ENCODE assay signal across 10 cellular contexts in the genomic region with DNA sequence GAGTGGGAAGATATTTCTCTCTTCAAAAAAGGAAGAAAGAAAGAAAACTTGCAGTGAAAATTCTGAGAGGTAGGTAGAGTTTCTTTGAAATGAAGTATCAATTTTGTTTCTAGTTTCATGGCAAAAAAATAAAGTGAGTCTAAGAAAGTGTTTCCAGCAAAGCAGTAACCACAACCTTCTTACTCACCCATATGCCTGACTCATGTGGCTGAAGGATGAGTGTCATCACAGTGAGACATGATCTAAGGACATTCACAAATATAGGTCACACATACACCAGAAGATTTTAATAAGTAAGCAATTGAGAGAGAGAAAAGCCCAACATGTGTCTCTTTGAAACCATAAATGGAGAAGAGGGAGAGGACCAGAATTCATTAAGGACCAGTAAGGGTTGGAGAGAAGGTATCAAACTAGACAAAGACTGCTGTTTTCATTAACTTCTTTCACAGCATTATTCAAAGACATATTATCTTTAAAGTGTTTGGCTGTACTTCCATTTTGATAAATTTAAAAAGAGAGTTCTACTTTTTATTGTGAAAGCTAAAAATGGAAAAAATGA.
DNase-seq lines count a peak whose midpoint lies in the region; ATAC-seq and TF ChIP-seq lines count a peak whose summit lies in the region.
"Had no signal": no experiment of that assay in that cellular context is flagged by ENCODE, and none has a peak within 500 bp of the region (broad histone marks: within the 10 kb centered on the region; RNA-seq: fewer than 3 reads in every experiment).

No MANE protein-coding gene starts in this region.

- peaks cover 12% of the 10 kb centered on the region for H3K4me1 Mint-ChIP-seq in activated T-cell treated with anti-CD3 and anti-CD28 coated beads, Interleukin-2, amount 50 U/mL, for 24 hours (ENCODE audit: low read depth)
- no peaks in the 10 kb centered on the region for H3K4me1 Mint-ChIP-seq in natural killer cell
- peaks cover 0 to 10% (median 0%) of the 10 kb centered on the region in 7 donors for H3K4me1 Mint-ChIP-seq in naive thymus-derived CD4-positive, alpha-beta T cell

- H3K4me3 Mint-ChIP-seq in activated T-cell treated with anti-CD3 and anti-CD28 coated beads, Interleukin-2, amount 50 U/mL, for 24 hours, result no peak overlapping the region
- H3K4me3 Mint-ChIP-seq in natural killer cell, result no peak overlapping the region
- peak overlapping the region in 1 of 10 donors; percentile 8 for H3K4me3 Mint-ChIP-seq in naive thymus-derived CD4-positive, alpha-beta T cell

- no peak overlapping the region for H3K27ac ChIP-seq in naive thymus-derived CD4-positive, alpha-beta T cell (ENCODE audit: low read depth, low read length)
- H3K27ac ChIP-seq: C4-2B, SK-N-MC had no signal

- peak; percentile 99 for ATAC-seq in HG02938 (IDR thresholded peaks at IDR 0.05; ENCODE audit: unreplicated experiment)
- peak; percentile 97 for ATAC-seq in stimulated activated naive CD8-positive, alpha-beta T cell treated with anti-CD3 and anti-CD28 coated beads, Interleukin-15, Interleukin-2, amounts not matched to agents 100 U/mL and 50 U/mL, for 24 hours
- no peak for ATAC-seq in natural killer cell
- no peak for ATAC-seq in naive thymus-derived CD4-positive, alpha-beta T cell

- TF ChIP-seq CTCF in natural killer cell (IDR thresholded peaks at IDR 0.05), result no peak

- CTCF ChIA-PET in naive thymus-derived CD4-positive, alpha-beta T cell (lab: Charles Lee), result no interaction called here

- no peaks in the 10 kb centered on the region for H3K36me3 ChIP-seq in naive thymus-derived CD4-positive, alpha-beta T cell (ENCODE audit: control insufficient read depth in 2 of 3, insufficient read depth in 3 of 3, low read length in 3 of 3)

- no peaks in the 10 kb centered on the region for H3K36me3 Mint-ChIP-seq in activated T-cell treated with anti-CD3 and anti-CD28 coated beads, Interleukin-2, amount 50 U/mL, for 24 hours (ENCODE audit: low read depth)
- no peaks in the 10 kb centered on the region for H3K36me3 Mint-ChIP-seq in natural killer cell
- H3K36me3 Mint-ChIP-seq in naive thymus-derived CD4-positive, alpha-beta T cell, result no peaks in the 10 kb centered on the region

- no peaks in the 10 kb centered on the region for H3K27me3 ChIP-seq in naive thymus-derived CD4-positive, alpha-beta T cell (ENCODE audit: control insufficient read depth in 2 of 2, insufficient read depth in 2 of 2, low read length in 2 of 2)

- intact Hi-C loops in natural killer cell (cut with micrococcal nuclease), result no loop called here
- intact Hi-C loops in naive thymus-derived CD4-positive, alpha-beta T cell (cut with micrococcal nuclease), result loop anchor here in 1 of 2 donors (10.0 kb wide), 1 partner anchor 1896 kb away; no protein-coding TSS in a partner anchor

- H3K4me3 ChIP-seq in naive thymus-derived CD4-positive, alpha-beta T cell (ENCODE audit: low read length), result no peak overlapping the region
- H3K4me3 ChIP-seq: SK-N-MC had no signal

- no peaks in the 10 kb centered on the region for H3K9me3 ChIP-seq in naive thymus-derived CD4-positive, alpha-beta T cell (ENCODE audit: control insufficient read depth in 2 of 3, low read length in 3 of 3)

- H3K4me1 ChIP-seq in naive thymus-derived CD4-positive, alpha-beta T cell (ENCODE audit: control insufficient read depth in 2 of 2, insufficient read depth in 2 of 2, low read length in 2 of 2), result no peaks in the 10 kb centered on the region

- no peaks in the 10 kb centered on the region for H3K9me3 Mint-ChIP-seq in activated T-cell treated with anti-CD3 and anti-CD28 coated beads, Interleukin-2, amount 50 U/mL, for 24 hours
- H3K9me3 Mint-ChIP-seq in natural killer cell, result no peaks in the 10 kb centered on the region
- peaks cover 0 to 1% (median 0%) of the 10 kb centered on the region in 11 donors for H3K9me3 Mint-ChIP-seq in naive thymus-derived CD4-positive, alpha-beta T cell

- DNase-seq in activated T-cell treated with anti-CD3 and anti-CD28 coated beads, Interleukin-2, amount 50 U/mL, for 24 hours, result no peak
- no peak for DNase-seq in activated T-cell treated with anti-CD3 and anti-CD28 coated beads for 4 hours
- DNase-seq in SK-MEL-5 (ENCODE audit: low read depth, low spot score), result peak; percentile 8
- no peak for DNase-seq in stimulated activated naive CD8-positive, alpha-beta T cell treated with anti-CD3 and anti-CD28 coated beads, Interleukin-15, Interleukin-2, amounts not matched to agents 100 U/mL and 50 U/mL, for 24 hours
- DNase-seq in natural killer cell, result no peak
- no peak for DNase-seq in naive thymus-derived CD4-positive, alpha-beta T cell
- no peak for DNase-seq in Ammon's horn (ENCODE audit: low spot score)

- peaks cover 8% of the 10 kb centered on the region for H3K27me3 Mint-ChIP-seq in activated T-cell treated with anti-CD3 and anti-CD28 coated beads, Interleukin-2, amount 50 U/mL, for 24 hours
- no peaks in the 10 kb centered on the region for H3K27me3 Mint-ChIP-seq in natural killer cell (ENCODE audit: low read depth in 2 of 2)
- H3K27me3 Mint-ChIP-seq in naive thymus-derived CD4-positive, alpha-beta T cell, result peaks cover 0 to 3% (median 0%) of the 10 kb centered on the region in 5 donors

- POLR2A ChIA-PET in naive thymus-derived CD4-positive, alpha-beta T cell (lab: Charles Lee), result no interaction called here

- in situ Hi-C loops in SK-MEL-5 (cut with HindIII; ENCODE audit: low pct_unique_long_range_greater_than_20kb, low sequenced_read_pairs), result no loop called here

- peak overlapping the region; percentile 65 for H3K27ac Mint-ChIP-seq in activated T-cell treated with anti-CD3 and anti-CD28 coated beads, Interleukin-2, amount 50 U/mL, for 24 hours
- H3K27ac Mint-ChIP-seq in natural killer cell, result no peak overlapping the region
- H3K27ac Mint-ChIP-seq in naive thymus-derived CD4-positive, alpha-beta T cell, result peak overlapping the region in 1 of 9 donors; percentile 16

Comparison
In these comparisons a context has a peak if more than half of its experiments do, and no peak if none do; other contexts are left out.
1. ATAC-seq: peak in HG02938 (single experiment) and stimulated activated naive CD8-positive, alpha-beta T cell treated with anti-CD3 and anti-CD28 coated beads, Interleukin-15, Interleukin-2, amounts not matched to agents 100 U/mL and 50 U/mL, for 24 hours (single experiment); none in natural killer cell (0 of 3) and naive thymus-derived CD4-positive, alpha-beta T cell (single experiment).